In the genomic region with DNA sequence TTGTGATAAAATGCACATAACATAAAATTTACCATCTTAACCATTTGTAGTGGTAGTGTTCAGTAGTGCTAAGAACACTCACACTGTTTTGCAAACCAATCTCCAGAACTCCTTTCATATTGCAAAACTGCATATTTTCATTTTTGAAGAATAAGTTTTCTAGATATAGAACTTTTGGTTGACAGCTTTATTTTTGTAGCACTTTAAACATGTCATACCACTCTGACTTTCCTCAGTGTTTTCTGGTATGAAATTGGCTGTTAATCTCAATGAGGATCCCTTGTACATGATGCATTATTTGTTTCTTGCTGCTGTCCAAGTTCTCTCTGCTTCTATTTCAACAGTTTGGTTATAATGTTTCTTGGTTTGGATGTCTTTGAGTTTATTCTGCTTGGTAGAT, we compare ENCODE assay signal across 28 cellular contexts.
"Had no signal": no experiment of that assay in that cellular context is flagged by ENCODE, and none has a peak within 500 bp of the region (broad histone marks: within the 10 kb centered on the region; RNA-seq: fewer than 3 reads in every experiment).

No MANE protein-coding gene starts in this region.

- DNase-seq: stimulated activated CD4-positive, alpha-beta T cell treated with anti-CD3 and anti-CD28 coated beads, Interleukin-2, amount 100 ng/mL, for 48 hours; stimulated activated CD4-positive, alpha-beta T cell treated with anti-CD3 and anti-CD28 coated beads, Interleukin-4, amount 100 ng/mL, for 1 hour; stimulated activated CD4-positive, alpha-beta T cell treated with anti-CD3 and anti-CD28 coated beads, Interleukin-4, amount 100 ng/mL, for 24 hours; stimulated activated CD4-positive, alpha-beta T cell treated with anti-CD3 and anti-CD28 coated beads, Interleukin-4, amount 100 ng/mL, for 4 hours; stimulated activated CD8-positive, alpha-beta memory T cell treated with anti-CD3 and anti-CD28 coated beads, Interleukin-4, amount 100 ng/mL, for 48 hours; stimulated activated naive B cell treated with anti-CD40 and anti-IgM and Interleukin-4, amounts not matched to agents 10 μg/mL and 1 μg/mL and 100 μg/mL, for 72 hours; stimulated activated naive CD4-positive, alpha-beta T cell; stimulated activated naive CD4-positive, alpha-beta T cell treated with Interleukin-2 at 50 U/mL for 16 hours; stimulated activated naive CD8-positive, alpha-beta T cell treated with anti-CD3 and anti-CD28 coated beads, Interleukin-15, amount 100 ng/mL, for 72 hours; stimulated activated naive CD8-positive, alpha-beta T cell treated with anti-CD3 and anti-CD28 coated beads, Interleukin-15, Interleukin-2, amounts not matched to agents 100 U/mL and 50 U/mL, for 24 hours; stomach; substantia nigra; testis; thyroid gland; tibial artery; transverse colon; trophoblast cell; upper lobe of left lung; upper lobe of right lung; uterus had no signal

- H3K4me1 ChIP-seq: stomach, suprapubic skin, testis, thyroid gland, tibial artery, tibial nerve, transverse colon, upper lobe of left lung, upper lobe of right lung, uterus, vagina had no signal

- H3K4me1 Mint-ChIP-seq: stimulated activated effector memory CD8-positive, alpha-beta T cell treated with anti-CD3 and anti-CD28 coated beads, Interleukin-12 subunit alpha, Interleukin-12 subunit beta, amount 100 ng/mL, for 72 hours; stimulated activated memory B cell treated with anti-CD40 and anti-IgM and Interleukin-4, amounts not matched to agents 10 μg/mL and 1 μg/mL and 100 μg/mL, for 72 hours; stimulated activated naive B cell treated with anti-CD40 and anti-IgM and Interleukin-4, amounts not matched to agents 10 μg/mL and 1 μg/mL and 100 μg/mL, for 72 hours; stimulated activated naive CD8-positive, alpha-beta T cell treated with anti-CD3 and anti-CD28 coated beads, Interleukin-15, amount 100 ng/mL, for 72 hours had no signal

- H3K27me3 Mint-ChIP-seq: stimulated activated memory B cell treated with anti-CD40 and anti-IgM and Interleukin-4, amounts not matched to agents 10 μg/mL and 1 μg/mL and 100 μg/mL, for 72 hours had no signal

- H3K27ac Mint-ChIP-seq: stimulated activated effector memory CD8-positive, alpha-beta T cell treated with anti-CD3 and anti-CD28 coated beads, Interleukin-12 subunit alpha, Interleukin-12 subunit beta, amount 100 ng/mL, for 72 hours; stimulated activated memory B cell treated with anti-CD40 and anti-IgM and Interleukin-4, amounts not matched to agents 10 μg/mL and 1 μg/mL and 100 μg/mL, for 72 hours; stimulated activated naive B cell treated with anti-CD40 and anti-IgM and Interleukin-4, amounts not matched to agents 10 μg/mL and 1 μg/mL and 100 μg/mL, for 72 hours; stimulated activated naive CD8-positive, alpha-beta T cell treated with anti-CD3 and anti-CD28 coated beads, Interleukin-15, amount 100 ng/mL, for 72 hours; stimulated activated naive CD8-positive, alpha-beta T cell treated with anti-CD3 and anti-CD28 coated beads, Interleukin-15, Interleukin-2, amounts not matched to agents 100 ng/mL and 50 ng/mL, for 24 hours; type B pancreatic cell had no signal

- H3K36me3 Mint-ChIP-seq: type B pancreatic cell had no signal

- H3K9me3 Mint-ChIP-seq: type B pancreatic cell had no signal

- H3K27ac ChIP-seq: stomach, suprapubic skin, testis, thoracic aorta, thyroid gland, tibial artery, tibial nerve, transverse colon, upper lobe of left lung, upper lobe of right lung, uterus, vagina had no signal

- H3K4me3 Mint-ChIP-seq: stimulated activated effector memory CD8-positive, alpha-beta T cell treated with anti-CD3 and anti-CD28 coated beads, Interleukin-12 subunit alpha, Interleukin-12 subunit beta, amount 100 ng/mL, for 72 hours; stimulated activated memory B cell treated with anti-CD40 and anti-IgM and Interleukin-4, amounts not matched to agents 10 μg/mL and 1 μg/mL and 100 μg/mL, for 72 hours; stimulated activated naive B cell treated with anti-CD40 and anti-IgM and Interleukin-4, amounts not matched to agents 10 μg/mL and 1 μg/mL and 100 μg/mL, for 72 hours; stimulated activated naive CD8-positive, alpha-beta T cell treated with anti-CD3 and anti-CD28 coated beads, Interleukin-15, amount 100 ng/mL, for 72 hours; stimulated activated naive CD8-positive, alpha-beta T cell treated with anti-CD3 and anti-CD28 coated beads, Interleukin-15, Interleukin-2, amounts not matched to agents 100 ng/mL and 50 ng/mL, for 24 hours; type B pancreatic cell had no signal

- H3K36me3 ChIP-seq: stomach, suprapubic skin, thoracic aorta, thyroid gland, tibial artery, tibial nerve, transverse colon, upper lobe of left lung, upper lobe of right lung, uterus, vagina had no signal

- H3K4me3 ChIP-seq: stomach, suprapubic skin, testis, thoracic aorta, thyroid gland, tibial artery, tibial nerve, transverse colon, upper lobe of left lung, upper lobe of right lung, uterus, vagina had no signal

- H3K9me3 ChIP-seq: suprapubic skin, testis, thoracic aorta, thyroid gland, transverse colon, upper lobe of left lung, uterus, vagina had no signal

- ATAC-seq: stimulated activated effector memory CD8-positive, alpha-beta T cell treated with anti-CD3 and anti-CD28 coated beads, Interleukin-12 subunit alpha, Interleukin-12 subunit beta, amount 100 ng/mL, for 72 hours; stimulated activated memory B cell treated with anti-CD40 and anti-IgM and Interleukin-4, amounts not matched to agents 10 μg/mL and 1 μg/mL and 100 μg/mL, for 72 hours; stimulated activated naive CD8-positive, alpha-beta T cell treated with anti-CD3 and anti-CD28 coated beads, Interleukin-15, amount 100 ng/mL, for 72 hours; stimulated activated naive CD8-positive, alpha-beta T cell treated with anti-CD3 and anti-CD28 coated beads, Interleukin-15, Interleukin-2, amounts not matched to agents 100 U/mL and 50 U/mL, for 24 hours had no signal
